In the genomic region with DNA sequence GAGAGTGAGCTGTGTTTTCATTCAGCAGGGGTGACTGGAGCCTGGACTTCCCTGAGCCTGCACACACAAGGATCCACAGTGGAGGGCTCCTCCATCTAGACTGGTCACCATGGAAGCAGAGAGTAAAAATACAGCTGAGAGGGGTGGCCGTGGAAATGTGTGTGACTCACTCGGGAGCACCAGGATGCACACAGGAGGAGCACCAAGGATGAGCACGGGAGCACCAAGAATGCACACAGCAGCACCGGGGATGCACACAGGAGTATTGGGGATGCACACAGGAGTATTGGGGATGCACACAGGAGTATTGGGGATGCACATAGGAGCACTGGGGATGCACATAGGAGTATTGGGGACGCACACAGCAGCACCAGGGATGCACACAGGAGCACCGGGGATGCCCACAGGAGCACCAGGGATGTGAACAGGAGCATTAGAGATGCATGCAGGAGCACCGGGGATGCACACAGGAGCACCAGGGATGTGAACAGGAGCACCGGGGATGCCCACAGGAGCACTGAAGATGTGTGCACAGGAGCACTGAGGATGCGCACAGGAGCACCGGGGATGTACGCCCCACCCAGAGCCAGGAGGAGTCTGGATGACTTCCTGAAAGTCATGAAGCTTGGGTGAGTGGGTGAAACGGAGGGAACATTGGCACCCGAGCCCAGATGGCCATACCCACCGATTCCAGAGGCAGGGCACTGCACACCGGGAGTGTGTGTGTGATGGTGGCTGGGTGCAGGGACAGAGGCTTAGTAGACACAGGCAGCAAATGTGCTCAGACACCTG, we compare ENCODE assay signal across 26 cellular contexts.
"Had no signal": no experiment of that assay in that cellular context is flagged by ENCODE, and none has a peak within 500 bp of the region (broad histone marks: within the 10 kb centered on the region; RNA-seq: fewer than 3 reads in every experiment).

No MANE protein-coding gene starts in this region.

- H3K4me3 ChIP-seq: stomach, suprapubic skin, testis, thoracic aorta, thyroid gland, tibial artery, tibial nerve, transverse colon, upper lobe of left lung, upper lobe of right lung, uterus, vagina had no signal

- H3K9me3 ChIP-seq: stomach, suprapubic skin, testis, thoracic aorta, thyroid gland, tibial artery, tibial nerve, transverse colon, upper lobe of left lung, upper lobe of right lung, uterus, vagina had no signal

- H3K27me3 ChIP-seq: testis, thyroid gland, tibial nerve, transverse colon, upper lobe of left lung, uterus, vagina had no signal

- DNase-seq: stimulated activated CD4-positive, alpha-beta T cell treated with anti-CD3 and anti-CD28 coated beads, Interleukin-2, amount 100 ng/mL, for 48 hours; stimulated activated CD4-positive, alpha-beta T cell treated with anti-CD3 and anti-CD28 coated beads, Interleukin-4, amount 100 ng/mL, for 1 hour; stimulated activated CD4-positive, alpha-beta T cell treated with anti-CD3 and anti-CD28 coated beads, Interleukin-4, amount 100 ng/mL, for 24 hours; stimulated activated CD4-positive, alpha-beta T cell treated with anti-CD3 and anti-CD28 coated beads, Interleukin-4, amount 100 ng/mL, for 4 hours; stimulated activated CD8-positive, alpha-beta memory T cell treated with anti-CD3 and anti-CD28 coated beads, Interleukin-4, amount 100 ng/mL, for 48 hours; stimulated activated naive B cell treated with anti-CD40 and anti-IgM and Interleukin-4, amounts not matched to agents 10 μg/mL and 1 μg/mL and 100 μg/mL, for 72 hours; stimulated activated naive CD4-positive, alpha-beta T cell; stimulated activated naive CD4-positive, alpha-beta T cell treated with Interleukin-2 at 50 U/mL for 16 hours; stimulated activated naive CD8-positive, alpha-beta T cell treated with anti-CD3 and anti-CD28 coated beads, Interleukin-15, amount 100 ng/mL, for 72 hours; stimulated activated naive CD8-positive, alpha-beta T cell treated with anti-CD3 and anti-CD28 coated beads, Interleukin-15, Interleukin-2, amounts not matched to agents 100 U/mL and 50 U/mL, for 24 hours; stomach; substantia nigra; testis; thyroid gland; tibial artery; transverse colon; trophoblast cell; upper lobe of right lung; uterus had no signal

- FAIRE-seq: urothelium cell line had no signal

- H3K4me1 ChIP-seq: stomach, suprapubic skin, thyroid gland, tibial artery, tibial nerve, transverse colon, upper lobe of left lung, upper lobe of right lung, uterus had no signal

- ATAC-seq: stimulated activated effector memory CD8-positive, alpha-beta T cell treated with anti-CD3 and anti-CD28 coated beads, Interleukin-12 subunit alpha, Interleukin-12 subunit beta, amount 100 ng/mL, for 72 hours; stimulated activated naive B cell treated with anti-CD40 and anti-IgM and Interleukin-4, amounts not matched to agents 10 μg/mL and 1 μg/mL and 100 μg/mL, for 72 hours; stimulated activated naive CD8-positive, alpha-beta T cell treated with anti-CD3 and anti-CD28 coated beads, Interleukin-15, amount 100 ng/mL, for 72 hours; stimulated activated naive CD8-positive, alpha-beta T cell treated with anti-CD3 and anti-CD28 coated beads, Interleukin-15, Interleukin-2, amounts not matched to agents 100 U/mL and 50 U/mL, for 24 hours; upper lobe of right lung had no signal

- H3K36me3 ChIP-seq: stomach, suprapubic skin, thoracic aorta, thyroid gland, tibial artery, tibial nerve, transverse colon, upper lobe of left lung, upper lobe of right lung, uterus, vagina had no signal

- H3K27ac ChIP-seq: stomach, suprapubic skin, testis, thoracic aorta, thyroid gland, tibial artery, tibial nerve, transverse colon, upper lobe of left lung, upper lobe of right lung, uterus, vagina had no signal
